Comparison of ENCODE assay signal across 1 cellular context in genomic region chr22:27825174-27825573, GRCh38.
TF ChIP-seq lines count a peak whose summit lies in the region.

No MANE protein-coding gene starts in this region.

TF ChIP-seq in GM12878, 131 proteins besides CTCF, POLR2A, EP300 and RAD21 (continued from another document):
- TF ChIP-seq CBX3 (IDR thresholded peaks at IDR 0.05; ENCODE audit: borderline replicate concordance, low read depth): no peak
- TF ChIP-seq RCOR1 (conservative IDR thresholded peaks at IDR 0.05; ENCODE audit: low read depth, low read length): no peak
- no peak for TF ChIP-seq SREBF2 (IDR thresholded peaks at IDR 0.05; ENCODE audit: low read length)
